Comparison of ENCODE assay signal across 31 cellular contexts in genomic region chr2:34552337-34552736, GRCh38.
A peak's percentile ranks its signal among the peaks of the same experiment; 100 is the strongest.
DNase-seq lines count a peak whose midpoint lies in the region; FAIRE-seq and TF ChIP-seq lines count a peak whose summit lies in the region.
"Had no signal": no experiment of that assay in that cellular context is flagged by ENCODE, and none has a peak within 500 bp of the region (broad histone marks: within the 10 kb centered on the region; RNA-seq: fewer than 3 reads in every experiment).

No MANE protein-coding gene starts in this region.

- WGBS in trophoblast cell (ENCODE audit: extremely low coverage, insufficient coverage, insufficient read length): no CpG with 5 or more reads among the region's 5 CpGs

- no peak overlapping the region for H2BK12ac ChIP-seq in trophoblast cell (ENCODE audit: low read length)

- POLR2A ChIA-PET in HEK293 (lab: Yijun Ruan, JAX): no interaction called here

- no peak for TF ChIP-seq CTCF in HEK293 (tag by site-specific recombination; IDR thresholded peaks at IDR 0.05)

- H3K79me2 ChIP-seq in trophoblast cell (ENCODE audit: control insufficient read depth, insufficient read depth, low read length, poor library complexity): no peaks in the 10 kb centered on the region

- no peak overlapping the region for H2AFZ ChIP-seq in trophoblast cell (ENCODE audit: insufficient read depth, low read length, poor library complexity)

- no peak overlapping the region for H2AK5ac ChIP-seq in trophoblast cell (ENCODE audit: low read length)

- no peak overlapping the region for H3K9ac ChIP-seq in trophoblast cell (ENCODE audit: low read length)
- H3K9ac ChIP-seq: BLaER1; BLaER1 treated with 17β-estradiol and CSF1 and Interleukin-3, amounts not matched to agents 10 nM and 100 nM had no signal

- CTCF ChIA-PET in HEK293 (lab: Yijun Ruan, JAX): no interaction called here

- H3K4ac ChIP-seq in trophoblast cell (ENCODE audit: low read depth, low read length): no peak overlapping the region

- H3K4me3 ChIP-seq in HEK293 (ENCODE audit: low read depth, low read length) (no peak overlapping the region), trophoblast cell (ENCODE audit: low read depth, low read length) (no peak overlapping the region)
- H3K4me3 ChIP-seq: A549; BLaER1; BLaER1 treated with 17β-estradiol and CSF1 and Interleukin-3, amounts not matched to agents 10 nM and 100 nM had no signal

- H3K36me3 ChIP-seq in HEK293 (ENCODE audit: control insufficient read depth in 2 of 2, insufficient read depth in 1 of 2, low read length in 2 of 2) (no peaks in the 10 kb centered on the region), trophoblast cell (ENCODE audit: control insufficient read depth in 1 of 2, insufficient read depth in 2 of 2, low read length in 2 of 2) (no peaks in the 10 kb centered on the region)
- H3K36me3 ChIP-seq: BE2C; BLaER1; BLaER1 treated with 17β-estradiol and CSF1 and Interleukin-3, amounts not matched to agents 10 nM and 100 nM had no signal

- H3K27ac ChIP-seq in HEK293 (ENCODE audit: extremely low read depth, low read depth, low read length) (no peak overlapping the region), trophoblast cell (ENCODE audit: low read depth, low read length) (no peak overlapping the region)
- H3K27ac ChIP-seq: 22Rv1; A549; BLaER1; BLaER1 treated with 17β-estradiol and CSF1 and Interleukin-3, amounts not matched to agents 10 nM and 100 nM; C4-2B had no signal

- H4K12ac ChIP-seq in trophoblast cell (ENCODE audit: low read depth, low read length): no peak overlapping the region

- no peak overlapping the region for H2BK5ac ChIP-seq in trophoblast cell (ENCODE audit: low read depth, low read length, poor library complexity)

- no peak overlapping the region for H3K4me2 ChIP-seq in trophoblast cell (ENCODE audit: low read length)
- H3K4me2 ChIP-seq: A549; BLaER1; BLaER1 treated with 17β-estradiol and CSF1 and Interleukin-3, amounts not matched to agents 10 nM and 100 nM had no signal

- no peak for FAIRE-seq in RCC 7860 (lab: Jason Lieb, UNC)
- FAIRE-seq: A204.1, A549, D721Med had no signal

- no peaks in the 10 kb centered on the region for H3K4me1 ChIP-seq in HEK293 (ENCODE audit: control insufficient read depth, insufficient read depth, low read length)
- H3K4me1 ChIP-seq in trophoblast cell (ENCODE audit: control insufficient read depth in 1 of 2, insufficient read depth in 2 of 2, low read length in 2 of 2): no peaks in the 10 kb centered on the region
- H3K4me1 ChIP-seq: A549; BE2C; BLaER1; BLaER1 treated with 17β-estradiol and CSF1 and Interleukin-3, amounts not matched to agents 10 nM and 100 nM; Caco-2 had no signal

- no peak overlapping the region for H2BK120ac ChIP-seq in trophoblast cell (ENCODE audit: insufficient read depth, low read length, poor library complexity)

- H3K23ac ChIP-seq in trophoblast cell (ENCODE audit: low read length): no peak overlapping the region

- H4K91ac ChIP-seq in trophoblast cell (ENCODE audit: low read depth, low read length): no peak overlapping the region

- no peak overlapping the region for H4K8ac ChIP-seq in trophoblast cell (ENCODE audit: low read depth, low read length)

- H3K14ac ChIP-seq in trophoblast cell (ENCODE audit: low read length): no peak overlapping the region

- H3K18ac ChIP-seq in trophoblast cell (ENCODE audit: low read length): no peak overlapping the region

- no peaks in the 10 kb centered on the region for H3K27me3 ChIP-seq in trophoblast cell (ENCODE audit: insufficient read depth, low read length)
- H3K27me3 ChIP-seq: BE2C; BLaER1; BLaER1 treated with 17β-estradiol and CSF1 and Interleukin-3, amounts not matched to agents 10 nM and 100 nM had no signal

- DNase-seq in trophoblast cell (peak; percentile 2 to 57), NCI-H510A (lab: John Stamatoyannopoulos, UW) (no peak), RCC 7860 (ENCODE audit: low spot score) (no peak)
- DNase-seq: 8988T; ACHN; AML-193; BE2C; C1 segment of cervical spinal cord; Caco-2; Calu3; CD4-positive, alpha-beta memory T cell; CD4-positive, alpha-beta T cell; CD4-positive, CD25-positive, alpha-beta regulatory T cell; CD8-positive, alpha-beta memory T cell; CD8-positive, alpha-beta T cell; COR-L47; DMS 273 treated with DMSO at 0.1 percent for 48 hours; DMS153; DMS53; DMS79; DMS79 treated with DMSO at 0.1 percent for 48 hours; DND-41; EL had no signal

- no peaks in the 10 kb centered on the region for H3K79me1 ChIP-seq in trophoblast cell (ENCODE audit: low read length)

- H3K9me3 ChIP-seq in HEK293 (ENCODE audit: control insufficient read depth, insufficient read depth, low read depth, low read length) (no peaks in the 10 kb centered on the region), trophoblast cell (ENCODE audit: insufficient read depth, low read depth, low read length) (peaks cover 4% of the 10 kb centered on the region)
- H3K9me3 ChIP-seq: A549, BE2C, BLaER1, Caco-2 had no signal

TF ChIP-seq in HEK293, 187 proteins besides CTCF, POLR2A, EP300 and RAD21:
- TF ChIP-seq SCRT2 (tag by site-specific recombination; IDR thresholded peaks at IDR 0.05) (peak; percentile 53), ZSCAN30 (tag by site-specific recombination; IDR thresholded peaks at IDR 0.05) (no peak), OVOL3 (tag by site-specific recombination; IDR thresholded peaks at IDR 0.05) (no peak), ZNF48 (tag by site-specific recombination; IDR thresholded peaks at IDR 0.05) (no peak), ZNF341 (tag by site-specific recombination; IDR thresholded peaks at IDR 0.05; ENCODE audit: low read depth) (no peak), ZNF768 (tag by site-specific recombination; IDR thresholded peaks at IDR 0.05) (no peak)

Comparison
In these comparisons a context has a peak if more than half of its experiments do, and no peak if none do; other contexts are left out.
1. DNase-seq: peak in trophoblast cell (2 of 2); none in NCI-H510A (single experiment) and RCC 7860 (single experiment).